ENCODE assay signal across 2 cellular contexts in genomic region chr11:61650781-61651571, GRCh38.
TF ChIP-seq lines count a peak whose summit lies in the region.

No MANE protein-coding gene starts in this region.

TF ChIP-seq in IMR-90, 13 proteins besides CTCF, POLR2A, EP300 and RAD21:
- no peak for TF ChIP-seq MAZ (IDR thresholded peaks at IDR 0.05; ENCODE audit: borderline replicate concordance, low read depth, low read length)
- TF ChIP-seq, protein P1, sequence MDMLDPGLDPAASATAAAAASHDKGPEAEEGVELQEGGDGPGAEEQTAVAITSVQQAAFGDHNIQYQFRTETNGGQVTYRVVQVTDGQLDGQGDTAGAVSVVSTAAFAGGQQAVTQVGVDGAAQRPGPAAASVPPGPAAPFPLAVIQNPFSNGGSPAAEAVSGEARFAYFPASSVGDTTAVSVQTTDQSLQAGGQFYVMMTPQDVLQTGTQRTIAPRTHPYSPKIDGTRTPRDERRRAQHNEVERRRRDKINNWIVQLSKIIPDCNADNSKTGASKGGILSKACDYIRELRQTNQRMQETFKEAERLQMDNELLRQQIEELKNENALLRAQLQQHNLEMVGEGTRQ (IDR thresholded peaks at IDR 0.05; ENCODE audit: low read depth, low read length) = no peak
- TF ChIP-seq MAFK (IDR thresholded peaks at IDR 0.05; ENCODE audit: low read depth, low read length) = peak; percentile 100
TF ChIP-seq in IMR-90: peak in this region for 1.

TF ChIP-seq in K562, 482 proteins besides CTCF, POLR2A, EP300 and RAD21:
- TF ChIP-seq, protein P2, sequence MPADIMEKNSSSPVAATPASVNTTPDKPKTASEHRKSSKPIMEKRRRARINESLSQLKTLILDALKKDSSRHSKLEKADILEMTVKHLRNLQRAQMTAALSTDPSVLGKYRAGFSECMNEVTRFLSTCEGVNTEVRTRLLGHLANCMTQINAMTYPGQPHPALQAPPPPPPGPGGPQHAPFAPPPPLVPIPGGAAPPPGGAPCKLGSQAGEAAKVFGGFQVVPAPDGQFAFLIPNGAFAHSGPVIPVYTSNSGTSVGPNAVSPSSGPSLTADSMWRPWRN (IDR thresholded peaks at IDR 0.05; ENCODE audit: low read depth) = no peak
- TF ChIP-seq STAG1 (CRISPR knock-in tag; IDR thresholded peaks at IDR 0.05; ENCODE audit: borderline replicate concordance) (no peak), BDP1 (IDR thresholded peaks at IDR 0.05; ENCODE audit: insufficient read depth, insufficient read length) (no peak), MAFF (IDR thresholded peaks at IDR 0.05; ENCODE audit: low read length) (peak; percentile 98), SMARCE1 (IDR thresholded peaks at IDR 0.05) (no peak), CBX2 (IDR thresholded peaks at IDR 0.05; ENCODE audit: insufficient read depth, low read length, poor library complexity, severe bottlenecking) (no peak), ZNF3 (CRISPR knock-in tag; IDR thresholded peaks at IDR 0.05) (no peak), FOXJ3 (CRISPR knock-in tag; IDR thresholded peaks at IDR 0.05) (no peak), SRF (CRISPR knock-in tag; IDR thresholded peaks at IDR 0.05) (no peak), MEIS2 (IDR thresholded peaks at IDR 0.05; ENCODE audit: partially characterized antibody) (no peak), ARID1B (IDR thresholded peaks at IDR 0.05) (0 out of 2 replicates have a peak, but pooled peaks have one; percentile 15), FOXP1 (CRISPR knock-in tag; IDR thresholded peaks at IDR 0.05) (no peak), HNRNPH1 (optimal IDR thresholded peaks at IDR 0.05; ENCODE audit: low read depth, low read length) (no peak), CBFA2T3 (IDR thresholded peaks at IDR 0.05) (peak; percentile 42; the same call in 1 of the 2 replicates), ZNF57 (CRISPR knock-in tag; IDR thresholded peaks at IDR 0.05) (no peak), ZNF146 (CRISPR knock-in tag; IDR thresholded peaks at IDR 0.05; ENCODE audit: unreplicated experiment) (no peak), NR2C1 (IDR thresholded peaks at IDR 0.05) (no peak), NR2C1 (tag; IDR thresholded peaks at IDR 0.05) (no peak), SNIP1 (IDR thresholded peaks at IDR 0.05; ENCODE audit: low read depth) (no peak), NCOA6 (IDR thresholded peaks at IDR 0.05) (no peak), CEBPB (tag; IDR thresholded peaks at IDR 0.05) (no peak), DPF2 (IDR thresholded peaks at IDR 0.05) (0 out of 2 replicates have a peak, but pooled peaks have one; percentile 25), IRF2 (CRISPR knock-in tag; IDR thresholded peaks at IDR 0.05) (no peak), MAFK (IDR thresholded peaks at IDR 0.05; ENCODE audit: low read length) (peak; percentile 100), GATAD2A (IDR thresholded peaks at IDR 0.05) (no peak), CBFA2T2 (conservative IDR thresholded peaks at IDR 0.05) (0 out of 2 replicates have a peak, but pooled peaks have one; percentile 26), HDGF (IDR thresholded peaks at IDR 0.05) (no peak), ZNF232 (CRISPR knock-in tag; IDR thresholded peaks at IDR 0.05) (no peak), ZNF436 (CRISPR knock-in tag; IDR thresholded peaks at IDR 0.05) (no peak), MAFG (tag; conservative IDR thresholded peaks at IDR 0.05) (peak; percentile 98), POLR2H (tag; IDR thresholded peaks at IDR 0.05; ENCODE audit: low read depth) (no peak), MYNN (IDR thresholded peaks at IDR 0.05) (no peak), MYNN (CRISPR knock-in tag; IDR thresholded peaks at IDR 0.05) (no peak), RBM14 (IDR thresholded peaks at IDR 0.05; ENCODE audit: borderline replicate concordance, insufficient read depth, low read depth, low read length) (no peak), SUPT5H (IDR thresholded peaks at IDR 0.05) (no peak), CHAMP1 (IDR thresholded peaks at IDR 0.05) (no peak), ZNF316 (IDR thresholded peaks at IDR 0.05) (peak; percentile 100), TCF7 (IDR thresholded peaks at IDR 0.05; ENCODE audit: borderline replicate concordance) (no peak), TCF3 (CRISPR knock-in tag; IDR thresholded peaks at IDR 0.05) (peak; percentile 5; the same call in 1 of the 2 replicates), RBM34 (IDR thresholded peaks at IDR 0.05; ENCODE audit: borderline replicate concordance, insufficient read depth, low read length) (no peak), BRD4 (IDR thresholded peaks at IDR 0.05) (no peak), HDAC1 (IDR thresholded peaks at IDR 0.05) (no peak), NFE2 (IDR thresholded peaks at IDR 0.05; ENCODE audit: low read depth) (peak; percentile 77; the same call in 1 of the 2 replicates), C11orf30 (IDR thresholded peaks at IDR 0.05; ENCODE audit: low read depth) (peak; percentile 99)
- TF ChIP-seq, protein P3, sequence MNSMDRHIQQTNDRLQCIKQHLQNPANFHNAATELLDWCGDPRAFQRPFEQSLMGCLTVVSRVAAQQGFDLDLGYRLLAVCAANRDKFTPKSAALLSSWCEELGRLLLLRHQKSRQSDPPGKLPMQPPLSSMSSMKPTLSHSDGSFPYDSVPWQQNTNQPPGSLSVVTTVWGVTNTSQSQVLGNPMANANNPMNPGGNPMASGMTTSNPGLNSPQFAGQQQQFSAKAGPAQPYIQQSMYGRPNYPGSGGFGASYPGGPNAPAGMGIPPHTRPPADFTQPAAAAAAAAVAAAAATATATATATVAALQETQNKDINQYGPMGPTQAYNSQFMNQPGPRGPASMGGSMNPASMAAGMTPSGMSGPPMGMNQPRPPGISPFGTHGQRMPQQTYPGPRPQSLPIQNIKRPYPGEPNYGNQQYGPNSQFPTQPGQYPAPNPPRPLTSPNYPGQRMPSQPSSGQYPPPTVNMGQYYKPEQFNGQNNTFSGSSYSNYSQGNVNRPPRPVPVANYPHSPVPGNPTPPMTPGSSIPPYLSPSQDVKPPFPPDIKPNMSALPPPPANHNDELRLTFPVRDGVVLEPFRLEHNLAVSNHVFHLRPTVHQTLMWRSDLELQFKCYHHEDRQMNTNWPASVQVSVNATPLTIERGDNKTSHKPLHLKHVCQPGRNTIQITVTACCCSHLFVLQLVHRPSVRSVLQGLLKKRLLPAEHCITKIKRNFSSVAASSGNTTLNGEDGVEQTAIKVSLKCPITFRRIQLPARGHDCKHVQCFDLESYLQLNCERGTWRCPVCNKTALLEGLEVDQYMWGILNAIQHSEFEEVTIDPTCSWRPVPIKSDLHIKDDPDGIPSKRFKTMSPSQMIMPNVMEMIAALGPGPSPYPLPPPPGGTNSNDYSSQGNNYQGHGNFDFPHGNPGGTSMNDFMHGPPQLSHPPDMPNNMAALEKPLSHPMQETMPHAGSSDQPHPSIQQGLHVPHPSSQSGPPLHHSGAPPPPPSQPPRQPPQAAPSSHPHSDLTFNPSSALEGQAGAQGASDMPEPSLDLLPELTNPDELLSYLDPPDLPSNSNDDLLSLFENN (IDR thresholded peaks at IDR 0.05; ENCODE audit: low read depth in 2 of 2, low read length in 2 of 2) = no peak
- TF ChIP-seq, protein P4, sequence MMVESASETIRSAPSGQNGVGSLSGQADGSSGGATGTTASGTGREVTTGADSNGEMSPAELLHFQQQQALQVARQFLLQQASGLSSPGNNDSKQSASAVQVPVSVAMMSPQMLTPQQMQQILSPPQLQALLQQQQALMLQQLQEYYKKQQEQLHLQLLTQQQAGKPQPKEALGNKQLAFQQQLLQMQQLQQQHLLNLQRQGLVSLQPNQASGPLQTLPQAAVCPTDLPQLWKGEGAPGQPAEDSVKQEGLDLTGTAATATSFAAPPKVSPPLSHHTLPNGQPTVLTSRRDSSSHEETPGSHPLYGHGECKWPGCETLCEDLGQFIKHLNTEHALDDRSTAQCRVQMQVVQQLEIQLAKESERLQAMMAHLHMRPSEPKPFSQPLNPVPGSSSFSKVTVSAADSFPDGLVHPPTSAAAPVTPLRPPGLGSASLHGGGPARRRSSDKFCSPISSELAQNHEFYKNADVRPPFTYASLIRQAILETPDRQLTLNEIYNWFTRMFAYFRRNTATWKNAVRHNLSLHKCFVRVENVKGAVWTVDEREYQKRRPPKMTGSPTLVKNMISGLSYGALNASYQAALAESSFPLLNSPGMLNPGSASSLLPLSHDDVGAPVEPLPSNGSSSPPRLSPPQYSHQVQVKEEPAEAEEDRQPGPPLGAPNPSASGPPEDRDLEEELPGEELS (CRISPR knock-in tag; IDR thresholded peaks at IDR 0.05; ENCODE audit: borderline replicate concordance) = no peak
- TF ChIP-seq, protein P5, sequence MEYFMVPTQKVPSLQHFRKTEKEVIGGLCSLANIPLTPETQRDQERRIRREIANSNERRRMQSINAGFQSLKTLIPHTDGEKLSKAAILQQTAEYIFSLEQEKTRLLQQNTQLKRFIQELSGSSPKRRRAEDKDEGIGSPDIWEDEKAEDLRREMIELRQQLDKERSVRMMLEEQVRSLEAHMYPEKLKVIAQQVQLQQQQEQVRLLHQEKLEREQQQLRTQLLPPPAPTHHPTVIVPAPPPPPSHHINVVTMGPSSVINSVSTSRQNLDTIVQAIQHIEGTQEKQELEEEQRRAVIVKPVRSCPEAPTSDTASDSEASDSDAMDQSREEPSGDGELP (CRISPR knock-in tag; IDR thresholded peaks at IDR 0.05; ENCODE audit: borderline replicate concordance) = peak; percentile 88
